11 cellular contexts compared by ENCODE assay signal in genomic region chr1:222189218-222189617, GRCh38.
"Had no signal": no experiment of that assay in that cellular context is flagged by ENCODE, and none has a peak within 500 bp of the region (broad histone marks: within the 10 kb centered on the region; RNA-seq: fewer than 3 reads in every experiment).

No MANE protein-coding gene starts in this region.

- DNase-seq: GM23248, GOT3, H7, H9, HCEC 1CT, HFFc6 had no signal

- H3K9ac ChIP-seq: GM23248 had no signal

- H3K4me2 ChIP-seq: GM23338 had no signal

- H3K36me3 ChIP-seq: HAP-1 had no signal

- H2AFZ ChIP-seq: GM23248, GM23338 had no signal

- FAIRE-seq: H1, H54 had no signal

- H3K27ac ChIP-seq: GM23248 had no signal

- H3K4me1 ChIP-seq: HAP-1 had no signal

- H3K4me3 ChIP-seq: GM23248, GM23338, HAP-1 had no signal

- ATAC-seq: GM23338, HCT116 had no signal

- H3K9me3 ChIP-seq: HAP-1 had no signal
